11 cellular contexts compared by ENCODE assay signal in genomic region chr19:3188627-3189596, GRCh38. TPM values are rescaled to one million over a fixed set of nuclear protein-coding genes. Genes with fewer than 3 reads are reported as not detected.
DNase-seq lines count a peak whose midpoint lies in the region; ATAC-seq and TF ChIP-seq lines count a peak whose summit lies in the region.
"Had no signal": no experiment of that assay in that cellular context is flagged by ENCODE, and none has a peak within 500 bp of the region (broad histone marks: within the 10 kb centered on the region; RNA-seq: fewer than 3 reads in every experiment).

No MANE protein-coding gene starts in this region.

- peaks cover 44% of the 10 kb centered on the region for H3K4me1 Mint-ChIP-seq in activated CD4-positive, alpha-beta T cell treated with anti-CD3 and anti-CD28 coated beads, Interleukin-2, amount 10 ng/mL, durations not matched to agents 7 days and 5 days
- peaks cover 78% of the 10 kb centered on the region for H3K4me1 Mint-ChIP-seq in dendritic cell treated with granulocyte-macrophage colony-stimulating factor and Interleukin-4, amounts not matched to agents 40 ng/mL and 50 ng/mL, for 4 days (ENCODE audit: low read depth)

- ATAC-seq in HG02981 (IDR thresholded peaks at IDR 0.05; ENCODE audit: unreplicated experiment) = no peak

- intact Hi-C loops in dendritic cell treated with granulocyte-macrophage colony-stimulating factor and Interleukin-4, amounts not matched to agents 40 ng/mL and 50 ng/mL, for 4 days (cut with micrococcal nuclease) = no loop called here
- intact Hi-C loops in posterior vena cava (cut with DNase I) (no loop called here), dorsolateral prefrontal cortex (cut with DNase I) (loop anchor here (10.0 kb wide), 2 partner anchors 244 to 1344 kb away; partner anchors contain the start of genes REXO1 (in 1 of the 2) and ZNF77 (in 1 of the 2))

- TF ChIP-seq POLR2A in NB4 (IDR thresholded peaks at IDR 0.05; ENCODE audit: extremely low read depth, insufficient read length) = peak; percentile 36

- DNase-seq in activated CD4-positive, alpha-beta T cell treated with anti-CD3 and anti-CD28 coated beads, Interleukin-2, amount 10 ng/mL, durations not matched to agents 7 days and 5 days = no peak
- DNase-seq in activated CD4-positive, alpha-beta T cell treated with anti-CD3 and anti-CD28 coated beads, Interleukin-2, amount 50 U/mL, for 48 hours = no peak
- peak; percentile 70 for DNase-seq in NB4 (ENCODE audit: low read depth)
- peak; percentile 84 for DNase-seq in posterior vena cava (ENCODE audit: low spot score)
- DNase-seq in dorsolateral prefrontal cortex = no peak
- no peak for DNase-seq in DMS 273 (lab: John Stamatoyannopoulos, UW; ENCODE audit: unreplicated experiment)
- DNase-seq: NCI-H1694 had no signal

- TF ChIP-seq CTCF in NB4 (IDR thresholded peaks at IDR 0.05; ENCODE audit: low read depth, low read length) (no peak), dorsolateral prefrontal cortex (IDR thresholded peaks at IDR 0.05 in 54 of 56, conservative IDR thresholded peaks at IDR 0.05 in 2 of 56; ENCODE audit: low read depth in 1 of 56, partially characterized antibody in 56 of 56) (no peak)

- H3K27ac ChIP-seq in dorsolateral prefrontal cortex = no peak overlapping the region
- H3K27ac ChIP-seq: hepatocyte had no signal

- H3K27me3 ChIP-seq in dorsolateral prefrontal cortex = no peaks in the 10 kb centered on the region
- H3K27me3 ChIP-seq: hepatocyte had no signal

- H3K27ac Mint-ChIP-seq in activated CD4-positive, alpha-beta T cell treated with anti-CD3 and anti-CD28 coated beads, Interleukin-2, amount 10 ng/mL, durations not matched to agents 7 days and 5 days = peak overlapping the region; percentile 78
- H3K27ac Mint-ChIP-seq in dendritic cell treated with granulocyte-macrophage colony-stimulating factor and Interleukin-4, amounts not matched to agents 40 ng/mL and 50 ng/mL, for 4 days = peak overlapping the region; percentile 76

- H3K9me3 Mint-ChIP-seq in activated CD4-positive, alpha-beta T cell treated with anti-CD3 and anti-CD28 coated beads, Interleukin-2, amount 10 ng/mL, durations not matched to agents 7 days and 5 days = no peaks in the 10 kb centered on the region
- H3K9me3 Mint-ChIP-seq in dendritic cell treated with granulocyte-macrophage colony-stimulating factor and Interleukin-4, amounts not matched to agents 40 ng/mL and 50 ng/mL, for 4 days = no peaks in the 10 kb centered on the region

- H3K4me3 Mint-ChIP-seq in activated CD4-positive, alpha-beta T cell treated with anti-CD3 and anti-CD28 coated beads, Interleukin-2, amount 10 ng/mL, durations not matched to agents 7 days and 5 days = peak overlapping the region; percentile 88
- peak overlapping the region; percentile 5 for H3K4me3 Mint-ChIP-seq in dendritic cell treated with granulocyte-macrophage colony-stimulating factor and Interleukin-4, amounts not matched to agents 40 ng/mL and 50 ng/mL, for 4 days

- POLR2A ChIA-PET in activated CD4-positive, alpha-beta T cell treated with anti-CD3 and anti-CD28 coated beads, Interleukin-2, amount 10 ng/mL, durations not matched to agents 7 days and 5 days (lab: Charles Lee) = no interaction called here

- CTCF ChIA-PET in activated CD4-positive, alpha-beta T cell treated with anti-CD3 and anti-CD28 coated beads, Interleukin-2, amount 10 ng/mL, durations not matched to agents 7 days and 5 days (lab: Charles Lee) = interaction anchor here (1.6 kb wide), 1 partner anchor 18 kb away, joined by 3 read pairs; no protein-coding TSS in a partner anchor

- H3K36me3 Mint-ChIP-seq in activated CD4-positive, alpha-beta T cell treated with anti-CD3 and anti-CD28 coated beads, Interleukin-2, amount 10 ng/mL, durations not matched to agents 7 days and 5 days (ENCODE audit: low read depth) = peaks cover 18% of the 10 kb centered on the region
- peaks cover 76% of the 10 kb centered on the region for H3K36me3 Mint-ChIP-seq in dendritic cell treated with granulocyte-macrophage colony-stimulating factor and Interleukin-4, amounts not matched to agents 40 ng/mL and 50 ng/mL, for 4 days (ENCODE audit: low read depth)

- H3K4me3 ChIP-seq in NB4 (ENCODE audit: low read depth, low read length) (peak overlapping the region; percentile 44), dorsolateral prefrontal cortex (no peak overlapping the region)
- H3K4me3 ChIP-seq: hepatocyte had no signal

- H3K27me3 Mint-ChIP-seq in activated CD4-positive, alpha-beta T cell treated with anti-CD3 and anti-CD28 coated beads, Interleukin-2, amount 10 ng/mL, durations not matched to agents 7 days and 5 days = no peaks in the 10 kb centered on the region
- H3K27me3 Mint-ChIP-seq in dendritic cell treated with granulocyte-macrophage colony-stimulating factor and Interleukin-4, amounts not matched to agents 40 ng/mL and 50 ng/mL, for 4 days = no peaks in the 10 kb centered on the region

RNA-seq across cellular contexts. Expression of gene NCLN, which starts 3.2 kb away (rescaled TPM):
- 10 to 100 TPM; 52.1 to 56.0 TPM for total RNA-seq in activated CD4-positive, alpha-beta T cell treated with anti-CD3 and anti-CD28 coated beads, Interleukin-2, amount 10 ng/mL, durations not matched to agents 7 days and 5 days
- total RNA-seq in posterior vena cava (10 to 100 TPM; 37.7 to 40.4 TPM), dorsolateral prefrontal cortex (10 to 100 TPM; 27.6 to 59.4 (median 41.0) TPM)

RNA-seq across cellular contexts. Expression of gene S1PR4, which starts 10.3 kb away (rescaled TPM):
- total RNA-seq in activated CD4-positive, alpha-beta T cell treated with anti-CD3 and anti-CD28 coated beads, Interleukin-2, amount 10 ng/mL, durations not matched to agents 7 days and 5 days = 100 to 1,000 TPM; 162 to 209 TPM
- 1 to 10 TPM; 1.7 to 3.1 TPM for total RNA-seq in posterior vena cava
- total RNA-seq in dorsolateral prefrontal cortex = 1 to 10 TPM in 9 of 120 experiments, under 1 TPM in 55, not detected in 56; 0.28 to 3.3 (median 0.64) TPM
- total RNA-seq: G401 had no signal

RNA-seq across cellular contexts. Expression of gene CELF5, which starts 35.5 kb away (rescaled TPM):
- total RNA-seq in activated CD4-positive, alpha-beta T cell treated with anti-CD3 and anti-CD28 coated beads, Interleukin-2, amount 10 ng/mL, durations not matched to agents 7 days and 5 days = under 1 TPM; 0.06 to 0.20 TPM
- not detected for total RNA-seq in posterior vena cava
- 100 to 1,000 TPM in 42 of 120 experiments, 10 to 100 TPM in 78; 29.0 to 154 (median 91.2) TPM for total RNA-seq in dorsolateral prefrontal cortex

RNA-seq across cellular contexts. Expression of gene GNA15, which starts 53.1 kb away (rescaled TPM):
- total RNA-seq in activated CD4-positive, alpha-beta T cell treated with anti-CD3 and anti-CD28 coated beads, Interleukin-2, amount 10 ng/mL, durations not matched to agents 7 days and 5 days = 10 to 100 TPM; 22.8 to 23.6 TPM
- total RNA-seq in posterior vena cava = 1 to 10 TPM; 7.0 to 9.9 TPM
- total RNA-seq in dorsolateral prefrontal cortex = 10 to 100 TPM in 2 of 120 experiments, 1 to 10 TPM in 118; 2.3 to 11.9 (median 6.1) TPM

Comparison
In these comparisons a context has a peak if more than half of its experiments do, and no peak if none do; other contexts are left out.
1. DNase-seq: peak in NB4 (single experiment) and posterior vena cava (single experiment); none in activated CD4-positive, alpha-beta T cell treated with anti-CD3 and anti-CD28 coated beads, Interleukin-2, amount 10 ng/mL, durations not matched to agents 7 days and 5 days (single experiment), activated CD4-positive, alpha-beta T cell treated with anti-CD3 and anti-CD28 coated beads, Interleukin-2, amount 50 U/mL, for 48 hours (0 of 2), dorsolateral prefrontal cortex (0 of 10) and DMS 273 (single experiment).
2. RNA of gene S1PR4, which starts 10.3 kb away (total RNA-seq): 162 to 209 TPM in activated CD4-positive, alpha-beta T cell treated with anti-CD3 and anti-CD28 coated beads, Interleukin-2, amount 10 ng/mL, durations not matched to agents 7 days and 5 days; 1.7 to 3.1 TPM in posterior vena cava and 0.28 to 3.3 TPM in dorsolateral prefrontal cortex; every median in the first group is over 10 times any median in the second.
3. RNA of gene CELF5, which starts 35.5 kb away (total RNA-seq): 29.0 to 154 TPM in dorsolateral prefrontal cortex; 0.06 to 0.20 TPM in activated CD4-positive, alpha-beta T cell treated with anti-CD3 and anti-CD28 coated beads, Interleukin-2, amount 10 ng/mL, durations not matched to agents 7 days and 5 days and not detected in posterior vena cava; every median in the first group is over 10 times any median in the second.
4. intact Hi-C loops: an anchor here in dorsolateral prefrontal cortex (10.0 kb wide); none called in dendritic cell treated with granulocyte-macrophage colony-stimulating factor and Interleukin-4, amounts not matched to agents 40 ng/mL and 50 ng/mL, for 4 days and posterior vena cava.